3 cellular contexts compared by ENCODE assay signal in genomic region chr5:96180684-96181083, GRCh38.
TF ChIP-seq lines count a peak whose summit lies in the region.

No MANE protein-coding gene starts in this region.

TF ChIP-seq in SK-N-SH, 30 proteins besides CTCF, POLR2A, EP300 and RAD21 (continued from another document):
- TF ChIP-seq PBX3 (IDR thresholded peaks at IDR 0.05) = no peak
- no peak for TF ChIP-seq NFIC (IDR thresholded peaks at IDR 0.05; ENCODE audit: borderline replicate concordance)
- TF ChIP-seq REST (IDR thresholded peaks at IDR 0.05; ENCODE audit: low read depth, low read length) = no peak
- no peak for TF ChIP-seq TCF12 (IDR thresholded peaks at IDR 0.05)
- TF ChIP-seq USF1 (IDR thresholded peaks at IDR 0.05; ENCODE audit: borderline replicate concordance, low read depth) = no peak

TF ChIP-seq in SK-N-SH treated with all-trans-retinoic acid at 6 μM for 48 hours, 23 proteins besides CTCF, POLR2A, EP300 and RAD21 (continued from another document):
- TF ChIP-seq POU6F1 (CRISPR knock-in tag; IDR thresholded peaks at IDR 0.05; ENCODE audit: borderline replicate concordance, low read depth) = no peak
- no peak for TF ChIP-seq CSRNP3 (CRISPR knock-in tag; IDR thresholded peaks at IDR 0.05)
- TF ChIP-seq CREB5 (CRISPR knock-in tag; IDR thresholded peaks at IDR 0.05; ENCODE audit: low read depth) = no peak
- TF ChIP-seq ARNTL (CRISPR knock-in tag; IDR thresholded peaks at IDR 0.05; ENCODE audit: borderline replicate concordance, low read depth) = no peak
- no peak for TF ChIP-seq ZNF8 (CRISPR knock-in tag; IDR thresholded peaks at IDR 0.05)
- TF ChIP-seq ESRRG (CRISPR knock-in tag; IDR thresholded peaks at IDR 0.05) = no peak

TF ChIP-seq in IMR-90, 13 proteins besides CTCF, POLR2A, EP300 and RAD21 (continued from another document):
- TF ChIP-seq ELK1 (IDR thresholded peaks at IDR 0.05; ENCODE audit: borderline replicate concordance, low read depth, low read length) (no peak), NFE2L2 (IDR thresholded peaks at IDR 0.05; ENCODE audit: low read depth, low read length) (no peak), CHD1 (IDR thresholded peaks at IDR 0.05; ENCODE audit: low read depth, low read length) (no peak), RFX5 (IDR thresholded peaks at IDR 0.05; ENCODE audit: low read depth, low read length) (no peak)
